Comparison of ENCODE assay signal across 5 cellular contexts in genomic region chr3:142809259-142809658, GRCh38.
"Had no signal": no experiment of that assay in that cellular context is flagged by ENCODE, and none has a peak within 500 bp of the region (broad histone marks: within the 10 kb centered on the region; RNA-seq: fewer than 3 reads in every experiment).

No MANE protein-coding gene starts in this region.

- H3K4me2 ChIP-seq: GM23338 had no signal

- DNase-seq: H9, HCEC 1CT had no signal

- H2AFZ ChIP-seq: GM23338 had no signal

- ATAC-seq: GM23338 had no signal

- H3K4me3 ChIP-seq: GM23338 had no signal

- FAIRE-seq: H1, HTR-8/SVneo had no signal
